In genomic region chr15:89939377-89939776, GRCh38 we compare ENCODE assay signal across 3 cellular contexts. TPM values are rescaled to one million over a fixed set of nuclear protein-coding genes. Genes with fewer than 3 reads are reported as not detected.
"Had no signal": no experiment of that assay in that cellular context is flagged by ENCODE, and none has a peak within 500 bp of the region (broad histone marks: within the 10 kb centered on the region; RNA-seq: fewer than 3 reads in every experiment).

No MANE protein-coding gene starts in this region.

RNA-seq across cellular contexts. Expression of gene ARPIN, which starts 26.6 kb away (rescaled TPM):
- total RNA-seq: natural killer cell treated with Interleukin-12 subunit alpha and Interleukin-12 subunit beta and Interleukin-15 and Interleukin-18, amount 100 ng/mL, for 72 hours had no signal
- polyA plus RNA-seq: naive thymus-derived CD4-positive, alpha-beta T cell; naive thymus-derived CD8-positive, alpha-beta T cell had no signal
